Comparison of ENCODE assay signal across 16 cellular contexts in the genomic region with DNA sequence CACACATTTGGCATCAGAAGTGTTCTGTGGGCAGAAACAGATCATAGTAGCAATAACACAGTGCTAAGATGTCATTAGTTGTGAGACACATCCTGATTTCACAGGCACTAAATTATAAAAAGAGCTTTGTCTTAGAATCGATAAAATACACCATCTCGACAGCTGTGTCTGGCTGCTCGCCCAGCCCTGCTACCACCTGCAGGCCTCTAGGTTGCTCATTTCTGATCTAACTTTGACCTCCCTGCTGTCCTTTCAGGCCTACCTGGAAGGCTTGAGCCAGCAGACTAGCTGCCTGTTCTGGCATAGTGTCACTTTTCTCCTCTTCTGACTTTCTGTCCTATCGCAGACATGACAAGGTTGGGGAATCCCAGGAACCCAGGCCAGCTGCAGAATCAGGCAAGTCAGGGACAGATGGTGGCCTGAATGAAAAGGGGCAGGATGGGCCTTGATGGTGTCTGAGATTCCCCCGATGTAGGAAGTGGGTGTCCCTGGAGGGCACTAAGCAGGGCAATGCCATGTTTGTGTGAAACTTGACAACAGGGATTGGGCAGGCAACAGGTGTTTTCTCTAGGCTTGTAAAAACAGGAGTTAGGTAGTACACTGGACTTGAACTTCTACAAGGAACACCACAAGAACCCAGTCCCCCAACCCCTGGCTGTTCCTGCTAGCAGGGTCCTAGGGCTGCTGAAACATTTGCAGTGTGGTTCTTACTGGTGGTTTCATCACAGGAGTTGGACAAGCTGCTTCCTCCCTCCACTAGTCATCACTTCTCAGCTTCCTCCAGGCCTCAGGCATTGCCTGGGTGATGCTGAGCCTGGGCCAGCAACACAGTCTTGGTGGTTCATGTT.
DNase-seq lines count a peak whose midpoint lies in the region; ATAC-seq and TF ChIP-seq lines count a peak whose summit lies in the region.
"Had no signal": no experiment of that assay in that cellular context is flagged by ENCODE, and none has a peak within 500 bp of the region (broad histone marks: within the 10 kb centered on the region; RNA-seq: fewer than 3 reads in every experiment).

No MANE protein-coding gene starts in this region.

- DNase-seq in AG09309 (ENCODE audit: low read depth) (peak; percentile 55), GM23248 (peak; percentile 85), SKM-1 (lab: John Stamatoyannopoulos, UW; ENCODE audit: unreplicated experiment) (peak; percentile 89), right atrium auricular region (ENCODE audit: low spot score) (peak; percentile 78), NCI-H2171 (lab: John Stamatoyannopoulos, UW) (no peak), left lobe of liver (ENCODE audit: low spot score) (no peak), NCI-H82 (lab: John Stamatoyannopoulos, UW) (no peak)
- DNase-seq: activated T-cell treated with anti-CD3 and anti-CD28 coated beads, Interleukin-2, amount 50 U/mL, for 48 hours; caudate nucleus; CD4-positive, alpha-beta memory T cell; NCI-H1417; nucleus accumbens; OCI-M1; stimulated activated CD4-positive, alpha-beta T cell treated with anti-CD3 and anti-CD28 coated beads, Interleukin-2, amount 100 ng/mL, for 48 hours had no signal

- H3K9ac ChIP-seq in GM23248: peak overlapping the region; percentile 27

- ATAC-seq in GM19328 (IDR thresholded peaks at IDR 0.05; ENCODE audit: unreplicated experiment) (no peak), left lobe of liver (no peak)
- ATAC-seq: foreskin keratinocyte had no signal

- TF ChIP-seq CTCF in AG09309 (IDR thresholded peaks at IDR 0.05; ENCODE audit: control insufficient read depth, insufficient read depth, low read depth, low read length, missing control alignments): no peak
- no peak for TF ChIP-seq CTCF in right atrium auricular region (IDR thresholded peaks at IDR 0.05)

- H3K9me3 ChIP-seq in GM23248 (ENCODE audit: low read depth) (no peaks in the 10 kb centered on the region), right atrium auricular region (no peaks in the 10 kb centered on the region)

- H3K27me3 ChIP-seq in GM23248 (replicated peaks; ENCODE audit: insufficient read depth) (no peaks in the 10 kb centered on the region), right atrium auricular region (no peaks in the 10 kb centered on the region)
- H3K27me3 ChIP-seq: foreskin keratinocyte had no signal

- no peaks in the 10 kb centered on the region for H3K36me3 ChIP-seq in GM23248 (ENCODE audit: low read depth)
- no peaks in the 10 kb centered on the region for H3K36me3 ChIP-seq in right atrium auricular region

- H3K27ac ChIP-seq in GM23248 (peak overlapping the region; percentile 43), right atrium auricular region (peak overlapping the region in 1 of 2 donors; percentile 23)
- H3K27ac ChIP-seq: foreskin keratinocyte had no signal

- no peaks in the 10 kb centered on the region for H3K79me2 ChIP-seq in GM23248 (ENCODE audit: insufficient read depth)

- no peaks in the 10 kb centered on the region for H3K9me2 ChIP-seq in GM23248 (ENCODE audit: insufficient read depth)

- H2AFZ ChIP-seq in GM23248: peak overlapping the region; percentile 49

- H3K4me2 ChIP-seq in GM23248 (ENCODE audit: unreplicated experiment): peak overlapping the region; percentile 12

- H4K20me1 ChIP-seq in GM23248 (ENCODE audit: insufficient read depth): no peaks in the 10 kb centered on the region

- H3K4me1 ChIP-seq in GM23248 (ENCODE audit: insufficient read depth) (peaks cover 12% of the 10 kb centered on the region), right atrium auricular region (peaks cover 0 to 16% of the 10 kb centered on the region in 2 donors)
- H3K4me1 ChIP-seq: foreskin keratinocyte had no signal

- no peak overlapping the region for H3K4me3 ChIP-seq in AG09309 (ENCODE audit: control insufficient read depth, low read depth, low read length)
- no peak overlapping the region for H3K4me3 ChIP-seq in GM23248
- H3K4me3 ChIP-seq in right atrium auricular region: no peak overlapping the region

- peaks cover 17% of the 10 kb centered on the region for H3F3A ChIP-seq in GM23248 (ENCODE audit: insufficient read depth)

- 75 to 81% methylated on average over 5 of the region's 5 CpGs for WGBS in GM23248 (ENCODE audit: low coverage in 1 of 2, low lambda C conversion rate in 2 of 2, missing lambda C conversion rate in 2 of 2), 2 experiments

- in situ Hi-C loops in GM23248 (cut with MboI): no loop called here

Comparison
In these comparisons a context has a peak if more than half of its experiments do, and no peak if none do; other contexts are left out.
1. DNase-seq: peak in AG09309 (single experiment), GM23248 (single experiment), SKM-1 (single experiment) and right atrium auricular region (single experiment); none in NCI-H2171 (single experiment), left lobe of liver (single experiment) and NCI-H82 (single experiment).